In genomic region chr1:111414756-111415155, GRCh38 we compare ENCODE assay signal across 12 cellular contexts. TPM values are rescaled to one million over a fixed set of nuclear protein-coding genes. Genes with fewer than 3 reads are reported as not detected.
"Had no signal": no experiment of that assay in that cellular context is flagged by ENCODE, and none has a peak within 500 bp of the region (broad histone marks: within the 10 kb centered on the region; RNA-seq: fewer than 3 reads in every experiment).

No MANE protein-coding gene starts in this region.

- DNase-seq: GM23248, GOT3, H7, H9, HCEC 1CT, HFFc6 had no signal

- FAIRE-seq: H1, H54 had no signal

- H3K9ac ChIP-seq: GM23248 had no signal

- H3K36me3 ChIP-seq: HAP-1 had no signal

- H2AFZ ChIP-seq: GM23248, GM23338 had no signal

- ATAC-seq: GM23338, HCT116 had no signal

- H3K4me2 ChIP-seq: GM23338 had no signal

- H3K27ac ChIP-seq: GM23248 had no signal

- H3K9me3 ChIP-seq: HAP-1 had no signal

- H3K4me3 ChIP-seq: GM23248, GM23338, HAP-1 had no signal

RNA-seq across cellular contexts. Expression of gene C1orf162, which starts 59.0 kb away (rescaled TPM):
- total RNA-seq: GM23248, H4, H9 had no signal
